ENCODE assay signal across 8 cellular contexts in genomic region chr5:61162832-61163567, GRCh38. TPM values are rescaled to one million over a fixed set of nuclear protein-coding genes. Genes with fewer than 3 reads are reported as not detected.
DNase-seq lines count a peak whose midpoint lies in the region; ATAC-seq and TF ChIP-seq lines count a peak whose summit lies in the region.

No MANE protein-coding gene starts in this region.

- no peaks in the 10 kb centered on the region for H3K9me3 ChIP-seq in tibial nerve

- 25 to 26% methylated on average over 14 of the region's 14 CpGs for WGBS in tibial nerve, 2 donors

- no peak for TF ChIP-seq EP300 in tibial nerve (IDR thresholded peaks at IDR 0.05)

- POLR2A ChIA-PET in RWPE1 (lab: Yijun Ruan, JAX; ENCODE audit: low non-redundant PET): interaction anchor here (1.1 to 1.3 kb wide), 2 partner anchors 12 to 169 kb away, joined by 4 read pairs; no protein-coding TSS in a partner anchor

- peak overlapping the region; percentile 95 for H3K27ac ChIP-seq in RWPE1
- peak overlapping the region; percentile 80 to 96 (median 94) for H3K27ac ChIP-seq in tibial nerve

- no peak for TF ChIP-seq POLR2A in tibial nerve (IDR thresholded peaks at IDR 0.05)

- CTCF ChIA-PET in RWPE1 (lab: Yijun Ruan, JAX): interaction anchor here (0.6 to 2.3 kb wide), 3 partner anchors 168 to 980 kb away, joined by 3 to 14 read pairs (median 4); no protein-coding TSS in a partner anchor

- peak; percentile 35 for DNase-seq in AG10803 (ENCODE audit: low read depth)
- peak; percentile 20 for DNase-seq in H4 (ENCODE audit: low spot score)
- peak; percentile 76 for DNase-seq in RWPE1 (ENCODE audit: low spot score)
- DNase-seq in dermis blood vessel endothelial cell: peak; percentile 28
- peak; percentile 19 to 24 for DNase-seq in lung microvascular endothelial cell (ENCODE audit: low read depth in 2 of 2)
- DNase-seq in tibial nerve (ENCODE audit: low spot score in 2 of 2): peak in 1 of 2 donors; percentile 14
- no peak for DNase-seq in stimulated activated CD4-positive, alpha-beta T cell treated with anti-CD3 and anti-CD28 coated beads, Interleukin-2, amount 100 ng/mL, for 48 hours

- H3K36me3 ChIP-seq in tibial nerve: peaks cover 0 to 23% (median 0%) of the 10 kb centered on the region in 3 donors

- no peak for TF ChIP-seq CTCF in AG10803 (conservative IDR thresholded peaks at IDR 0.05; ENCODE audit: low read length)
- TF ChIP-seq CTCF in RWPE1 (conservative IDR thresholded peaks at IDR 0.05; ENCODE audit: low read depth): no peak
- no peak for TF ChIP-seq CTCF in tibial nerve (IDR thresholded peaks at IDR 0.05)

- ATAC-seq in HG03139 (IDR thresholded peaks at IDR 0.05; ENCODE audit: unreplicated experiment): no peak

- no peaks in the 10 kb centered on the region for H3K27me3 ChIP-seq in tibial nerve

- H3K4me3 ChIP-seq in AG10803 (ENCODE audit: low read length): peak overlapping the region; percentile 91
- peak overlapping the region; percentile 75 to 87 (median 76) for H3K4me3 ChIP-seq in tibial nerve

- H3K4me1 ChIP-seq in tibial nerve: peaks cover 0 to 47% (median 6%) of the 10 kb centered on the region in 4 donors

RNA-seq across cellular contexts. Expression of gene SMIM15, which starts 0.7 kb away (rescaled TPM):
- 32.7 and 59.9 TPM in 2 replicates for total RNA-seq in H4 (2014; rRNA removed; shearing (Covaris generic))
- total RNA-seq in dermis blood vessel endothelial cell (58.7 and 83.1 TPM in 2 replicates), lung microvascular endothelial cell (20.0 and 37.3 TPM in 2 replicates), tibial nerve (10 to 100 TPM; 12.0 to 16.6 (median 14.4) TPM)

Comparison
In these comparisons a context has a peak if more than half of its experiments do, and no peak if none do; other contexts are left out.
1. DNase-seq: peak in AG10803 (single experiment), H4 (single experiment), RWPE1 (single experiment), dermis blood vessel endothelial cell (single experiment) and lung microvascular endothelial cell (2 of 2); none in stimulated activated CD4-positive, alpha-beta T cell treated with anti-CD3 and anti-CD28 coated beads, Interleukin-2, amount 100 ng/mL, for 48 hours (0 of 2).